13 cellular contexts compared by ENCODE assay signal in the genomic region with DNA sequence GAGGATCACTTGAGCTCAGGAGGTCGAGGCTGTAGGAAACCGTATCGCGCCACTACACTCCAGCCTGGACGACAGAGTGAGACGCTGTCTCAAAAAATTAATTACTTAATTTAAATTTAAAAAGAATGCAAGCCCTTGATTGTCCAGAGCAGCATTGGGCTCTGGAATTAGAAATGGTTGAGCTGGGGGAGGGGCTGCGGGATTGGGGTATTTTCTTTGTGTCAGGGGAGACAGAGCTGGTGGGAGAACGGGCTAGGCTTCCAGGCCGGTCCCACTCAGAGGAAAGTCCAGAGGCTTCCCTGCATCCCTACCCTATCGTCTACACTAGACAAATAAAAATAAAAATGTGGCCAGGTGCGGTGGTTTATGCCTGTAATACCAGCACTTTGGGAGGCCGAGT. TPM values are rescaled to one million over a fixed set of nuclear protein-coding genes. Genes with fewer than 3 reads are reported as not detected.
DNase-seq lines count a peak whose midpoint lies in the region; ATAC-seq and TF ChIP-seq lines count a peak whose summit lies in the region.
"Had no signal": no experiment of that assay in that cellular context is flagged by ENCODE, and none has a peak within 500 bp of the region (broad histone marks: within the 10 kb centered on the region; RNA-seq: fewer than 3 reads in every experiment).

No MANE protein-coding gene starts in this region.

- 81 to 85% methylated on average over 10 to 12 of the region's 12 CpGs for WGBS in ectodermal cell, 2 experiments

- H3K27ac ChIP-seq in ectodermal cell (ENCODE audit: insufficient read depth, low read depth, low read length, poor library complexity, severe bottlenecking) (no peak overlapping the region), lower lobe of right lung (peak overlapping the region; percentile 98), subcutaneous abdominal adipose tissue (ENCODE audit: low read depth, low read length) (peak overlapping the region; percentile 96)

- peaks cover 12% of the 10 kb centered on the region for H3K4me1 ChIP-seq in Loucy (ENCODE audit: insufficient read depth, low read length, poor library complexity, severe bottlenecking)
- peaks cover 15% of the 10 kb centered on the region for H3K4me1 ChIP-seq in ectodermal cell (ENCODE audit: control insufficient read depth, insufficient read depth, low read length)
- H3K4me1 ChIP-seq in lower lobe of right lung: peaks cover 25% of the 10 kb centered on the region
- H3K4me1 ChIP-seq in subcutaneous abdominal adipose tissue (ENCODE audit: control insufficient read depth in 5 of 5, insufficient read depth in 5 of 5, low read length in 5 of 5): peaks cover 3 to 31% (median 28%) of the 10 kb centered on the region in 5 donors

- H4K20me1 ChIP-seq in Loucy (ENCODE audit: insufficient read depth, low read length, poor library complexity, severe bottlenecking): no peaks in the 10 kb centered on the region

- no peak overlapping the region for H3K4me3 ChIP-seq in Loucy (ENCODE audit: low read length, poor library complexity, severe bottlenecking)
- peak overlapping the region; percentile 65 for H3K4me3 ChIP-seq in ectodermal cell (ENCODE audit: insufficient read depth, low read depth, low read length)
- H3K4me3 ChIP-seq in lower lobe of right lung: no peak overlapping the region
- H3K4me3 ChIP-seq in subcutaneous abdominal adipose tissue (ENCODE audit: low read depth in 1 of 5, low read length in 5 of 5): no peak overlapping the region

- H3F3A ChIP-seq in Loucy (ENCODE audit: low read depth): no peaks in the 10 kb centered on the region; the same call in 1 of the 2 replicates

- H3K9me3 ChIP-seq in Loucy (ENCODE audit: insufficient read depth, low read depth, low read length) (no peaks in the 10 kb centered on the region), ectodermal cell (ENCODE audit: control insufficient read depth, low read length) (no peaks in the 10 kb centered on the region), lower lobe of right lung (no peaks in the 10 kb centered on the region), subcutaneous abdominal adipose tissue (ENCODE audit: control insufficient read depth in 5 of 5, low read length in 5 of 5) (no peaks in the 10 kb centered on the region)
- H3K9me3 ChIP-seq: breast epithelium, Caco-2 had no signal

- no peak for ATAC-seq in lower lobe of right lung
- no peak for ATAC-seq in HG03108 (IDR thresholded peaks at IDR 0.05; ENCODE audit: unreplicated experiment)
- ATAC-seq: activated CD4-positive, alpha-beta T cell treated with anti-CD3 and anti-CD28 coated beads for 36 hours had no signal

- H3K4me2 ChIP-seq in Loucy (ENCODE audit: low read depth, low read length, poor library complexity, severe bottlenecking): peak overlapping the region; percentile 79

- TF ChIP-seq CTCF in Loucy (conservative IDR thresholded peaks at IDR 0.05; ENCODE audit: low read length): no peak
- no peak for TF ChIP-seq CTCF in lower lobe of right lung (IDR thresholded peaks at IDR 0.05)

- no peaks in the 10 kb centered on the region; the same call in 1 of the 2 replicates for H3K79me2 ChIP-seq in Loucy (ENCODE audit: insufficient read depth, low read length)

- no peaks in the 10 kb centered on the region for H3K9me2 ChIP-seq in Loucy (replicated peaks; ENCODE audit: low read depth, low read length)

- H3K36me3 ChIP-seq in Loucy (ENCODE audit: insufficient read depth, low read length) (no peaks in the 10 kb centered on the region), ectodermal cell (ENCODE audit: control insufficient read depth, insufficient read depth, low read length) (no peaks in the 10 kb centered on the region), lower lobe of right lung (no peaks in the 10 kb centered on the region), subcutaneous abdominal adipose tissue (ENCODE audit: control insufficient read depth in 5 of 5, insufficient read depth in 5 of 5, low read length in 5 of 5) (no peaks in the 10 kb centered on the region)
- H3K36me3 ChIP-seq: breast epithelium had no signal

- H3K27me3 ChIP-seq in Loucy (ENCODE audit: insufficient read depth, low read length, poor library complexity, severe bottlenecking) (no peaks in the 10 kb centered on the region), ectodermal cell (ENCODE audit: control insufficient read depth, insufficient read depth, low read length, poor library complexity, severe bottlenecking) (peaks cover 15% of the 10 kb centered on the region), lower lobe of right lung (ENCODE audit: low read depth) (no peaks in the 10 kb centered on the region), subcutaneous abdominal adipose tissue (ENCODE audit: control insufficient read depth in 5 of 5, insufficient read depth in 4 of 5, low read length in 5 of 5) (peaks cover 0 to 14% (median 3%) of the 10 kb centered on the region in 5 donors)
- H3K27me3 ChIP-seq: breast epithelium had no signal

- intact Hi-C loops in lower lobe of right lung (cut with DNase I): loop anchor here (10.0 kb wide), 1 partner anchor 49 kb away; a partner anchor contains a TSS

- DNase-seq in lower lobe of right lung (no peak), mesenteric fat pad (ENCODE audit: low spot score) (no peak), SK-N-DZ (ENCODE audit: low spot score) (no peak)
- no peak for DNase-seq in stimulated activated CD4-positive, alpha-beta T cell treated with anti-CD3 and anti-CD28 coated beads, Interleukin-4, amount 100 ng/mL, for 24 hours
- DNase-seq: activated CD4-positive, alpha-beta T cell treated with anti-CD3 and anti-CD28 coated beads for 36 hours; Caco-2; kidney glomerular epithelial cell had no signal

- H3K9ac ChIP-seq in Loucy (ENCODE audit: low read depth, low read length, poor library complexity, severe bottlenecking) (no peak overlapping the region), subcutaneous abdominal adipose tissue (ENCODE audit: low read length in 5 of 5) (no peak overlapping the region)

- H2AFZ ChIP-seq in Loucy (ENCODE audit: low read length): no peak overlapping the region

RNA-seq across cellular contexts. Expression of gene RAB3A, which starts 2.2 kb away (rescaled TPM):
- 3.2 TPM for polyA plus RNA-seq in ectodermal cell (2013, experiment 1 of 4)
- 2.3 TPM for polyA plus RNA-seq in ectodermal cell (2013, experiment 2 of 4)
- polyA plus RNA-seq in ectodermal cell (2013, experiment 3 of 4): 3.0 TPM
- polyA plus RNA-seq in ectodermal cell (2013, experiment 4 of 4): 3.3 TPM
- total RNA-seq in lower lobe of right lung (2.7 TPM), mesenteric fat pad (3.0 TPM)
- polyA plus RNA-seq in SK-N-DZ (2014; cell fraction: cytosol; rRNA removed): 12.2 and 15.0 TPM in 2 replicates
- 5.6 and 15.2 TPM in 2 replicates for polyA plus RNA-seq in SK-N-DZ (2014; cell fraction: nucleus; rRNA removed)

RNA-seq across cellular contexts. Expression of gene MPV17L2, which starts 13.0 kb away (rescaled TPM):
- polyA plus RNA-seq in ectodermal cell (2013, experiment 1 of 4): 19.8 TPM
- polyA plus RNA-seq in ectodermal cell (2013, experiment 2 of 4): 19.9 TPM
- 19.3 TPM for polyA plus RNA-seq in ectodermal cell (2013, experiment 3 of 4)
- polyA plus RNA-seq in ectodermal cell (2013, experiment 4 of 4): 18.6 TPM
- total RNA-seq in lower lobe of right lung: 6.6 TPM
- total RNA-seq in mesenteric fat pad: 10.7 TPM
- polyA plus RNA-seq in SK-N-DZ (2014; cell fraction: cytosol; rRNA removed): 17.6 and 47.1 TPM in 2 replicates
- polyA plus RNA-seq in SK-N-DZ (2014; cell fraction: nucleus; rRNA removed): 18.9 and 19.8 TPM in 2 replicates

RNA-seq across cellular contexts. Expression of gene PDE4C, which starts 20.2 kb away (rescaled TPM):
- 1.6 TPM for polyA plus RNA-seq in ectodermal cell (2013, experiment 1 of 4)
- polyA plus RNA-seq in ectodermal cell (2013, experiment 2 of 4): 0.34 TPM
- polyA plus RNA-seq in ectodermal cell (2013, experiment 3 of 4): 0.85 TPM
- polyA plus RNA-seq in ectodermal cell (2013, experiment 4 of 4): 1.0 TPM
- 9.6 TPM for total RNA-seq in lower lobe of right lung
- not detected for total RNA-seq in mesenteric fat pad
- polyA plus RNA-seq in SK-N-DZ (2014; cell fraction: cytosol; rRNA removed): 9.0 and 9.9 TPM in 2 replicates
- polyA plus RNA-seq in SK-N-DZ (2014; cell fraction: nucleus; rRNA removed): 49.1 and 53.2 TPM in 2 replicates
- total RNA-seq: activated CD4-positive, alpha-beta T cell treated with anti-CD3 and anti-CD28 coated beads for 36 hours; subcutaneous adipose tissue had no signal

RNA-seq across cellular contexts. Expression of gene IFI30, which starts 32.4 kb away (rescaled TPM):
- 2.1 TPM for polyA plus RNA-seq in ectodermal cell (2013, experiment 1 of 4)
- polyA plus RNA-seq in ectodermal cell (2013, experiment 2 of 4): 2.3 TPM
- polyA plus RNA-seq in ectodermal cell (2013, experiment 3 of 4): 1.7 TPM
- polyA plus RNA-seq in ectodermal cell (2013, experiment 4 of 4): 1.8 TPM
- total RNA-seq in lower lobe of right lung (682 TPM), mesenteric fat pad (236 TPM)
- polyA plus RNA-seq in SK-N-DZ (2014; cell fraction: cytosol; rRNA removed): 2.7 and 11.0 TPM in 2 replicates
- 0.72 and 1.1 TPM in 2 replicates for polyA plus RNA-seq in SK-N-DZ (2014; cell fraction: nucleus; rRNA removed)

RNA-seq across cellular contexts. Expression of gene PIK3R2, which starts 53.1 kb away (rescaled TPM):
- 73.4 TPM for polyA plus RNA-seq in ectodermal cell (2013, experiment 1 of 4)
- polyA plus RNA-seq in ectodermal cell (2013, experiment 2 of 4): 77.9 TPM
- 59.4 TPM for polyA plus RNA-seq in ectodermal cell (2013, experiment 3 of 4)
- polyA plus RNA-seq in ectodermal cell (2013, experiment 4 of 4): 63.4 TPM
- total RNA-seq in lower lobe of right lung (21.6 TPM), mesenteric fat pad (14.8 TPM)
- polyA plus RNA-seq in SK-N-DZ (2014; cell fraction: cytosol; rRNA removed): 24.1 and 30.3 TPM in 2 replicates
- polyA plus RNA-seq in SK-N-DZ (2014; cell fraction: nucleus; rRNA removed): 17.4 and 26.3 TPM in 2 replicates
